8 cellular contexts compared by ENCODE assay signal in genomic region chr10:28533571-28534304, GRCh38. TPM values are rescaled to one million over a fixed set of nuclear protein-coding genes. Genes with fewer than 3 reads are reported as not detected.
DNase-seq lines count a peak whose midpoint lies in the region; ATAC-seq and TF ChIP-seq lines count a peak whose summit lies in the region.

No MANE protein-coding gene starts in this region.

- peak overlapping the region; percentile 82 for H3K27ac ChIP-seq in CD8-positive, alpha-beta memory T cell (ENCODE audit: low read depth, low read length)
- H3K27ac ChIP-seq in right lobe of liver = peak overlapping the region; percentile 95 to 98 (median 97)

- H3K9me3 ChIP-seq in CD8-positive, alpha-beta memory T cell (ENCODE audit: low read length) = no peaks in the 10 kb centered on the region
- H3K9me3 ChIP-seq in MG63 (no peaks in the 10 kb centered on the region), right lobe of liver (no peaks in the 10 kb centered on the region)

- H3K27ac Mint-ChIP-seq in CD8-positive, alpha-beta memory T cell = peak overlapping the region; percentile 65 to 99 (median 95)
- peak overlapping the region; percentile 100 for H3K27ac Mint-ChIP-seq in dendritic cell treated with granulocyte-macrophage colony-stimulating factor and Interleukin-4, amounts not matched to agents 40 ng/mL and 50 ng/mL, for 4 days

- WGBS in right lobe of liver (ENCODE audit: insufficient coverage, low coverage, low lambda C conversion rate, missing lambda C conversion rate) = 0% methylated on average over 12 of the region's 64 CpGs

- no peaks in the 10 kb centered on the region for H3K9me3 Mint-ChIP-seq in CD8-positive, alpha-beta memory T cell
- H3K9me3 Mint-ChIP-seq in dendritic cell treated with granulocyte-macrophage colony-stimulating factor and Interleukin-4, amounts not matched to agents 40 ng/mL and 50 ng/mL, for 4 days = no peaks in the 10 kb centered on the region

- intact Hi-C loops in dendritic cell treated with granulocyte-macrophage colony-stimulating factor and Interleukin-4, amounts not matched to agents 40 ng/mL and 50 ng/mL, for 4 days (cut with micrococcal nuclease) = loop anchor here (2.0 kb wide), 1 partner anchor 101 kb away; no protein-coding TSS in a partner anchor
- intact Hi-C loops in right lobe of liver (cut with DNase I) = loop anchor here in 1 of 2 donors (10.0 kb wide), 1 partner anchor 51 kb away; no protein-coding TSS in a partner anchor

- peak; percentile 56 to 79 (median 62) for DNase-seq in CD8-positive, alpha-beta memory T cell
- peak; percentile 62 for DNase-seq in MG63
- DNase-seq in activated CD4-positive, alpha-beta T cell treated with anti-CD3 and anti-CD28 coated beads, Interleukin-2, amount 50 U/mL, for 4 hours = peak; percentile 59 to 62
- DNase-seq in right lobe of liver = peak; percentile 80 to 83 (median 81)
- peak; percentile 72 for DNase-seq in stimulated activated CD4-positive, alpha-beta T cell treated with anti-CD3 and anti-CD28 coated beads, Interleukin-4, amount 100 ng/mL, for 1 hour
- no peak for DNase-seq in NCI-H226

- peaks cover 0 to 6% of the 10 kb centered on the region in 2 donors for H3K27me3 Mint-ChIP-seq in CD8-positive, alpha-beta memory T cell
- H3K27me3 Mint-ChIP-seq in dendritic cell treated with granulocyte-macrophage colony-stimulating factor and Interleukin-4, amounts not matched to agents 40 ng/mL and 50 ng/mL, for 4 days = no peaks in the 10 kb centered on the region

- H3K36me3 ChIP-seq in CD8-positive, alpha-beta memory T cell (ENCODE audit: insufficient read depth, low read length) = peaks cover 35% of the 10 kb centered on the region
- H3K36me3 ChIP-seq in MG63 = peaks cover 47% of the 10 kb centered on the region
- H3K36me3 ChIP-seq in right lobe of liver = peaks cover 0 to 37% (median 18%) of the 10 kb centered on the region in 4 donors

- peak overlapping the region; percentile 59 for H3K4me3 ChIP-seq in CD8-positive, alpha-beta memory T cell (ENCODE audit: low read length)
- H3K4me3 ChIP-seq in MG63 (peak overlapping the region; percentile 91), right lobe of liver (peak overlapping the region; percentile 86 to 92 (median 91))

- H3K4me1 Mint-ChIP-seq in CD8-positive, alpha-beta memory T cell = peaks cover 63 to 83% (median 78%) of the 10 kb centered on the region in 3 donors
- peaks cover 58% of the 10 kb centered on the region for H3K4me1 Mint-ChIP-seq in dendritic cell treated with granulocyte-macrophage colony-stimulating factor and Interleukin-4, amounts not matched to agents 40 ng/mL and 50 ng/mL, for 4 days (ENCODE audit: low read depth)

- CTCF ChIA-PET in CD8-positive, alpha-beta memory T cell (lab: Charles Lee) = interaction anchor here (2.9 kb wide), 1 partner anchor 9 kb away, joined by 7 read pairs; no protein-coding TSS in a partner anchor

- H3K4me3 Mint-ChIP-seq in CD8-positive, alpha-beta memory T cell = peak overlapping the region; percentile 93 to 99 (median 99)
- H3K4me3 Mint-ChIP-seq in dendritic cell treated with granulocyte-macrophage colony-stimulating factor and Interleukin-4, amounts not matched to agents 40 ng/mL and 50 ng/mL, for 4 days = peak overlapping the region; percentile 99

- H3K36me3 Mint-ChIP-seq in CD8-positive, alpha-beta memory T cell = peaks cover 7 to 62% (median 17%) of the 10 kb centered on the region in 3 donors
- peaks cover 93% of the 10 kb centered on the region for H3K36me3 Mint-ChIP-seq in dendritic cell treated with granulocyte-macrophage colony-stimulating factor and Interleukin-4, amounts not matched to agents 40 ng/mL and 50 ng/mL, for 4 days (ENCODE audit: low read depth)

- TF ChIP-seq POLR2A in right lobe of liver (IDR thresholded peaks at IDR 0.05) = no peak

- peaks cover 50% of the 10 kb centered on the region for H3K4me1 ChIP-seq in CD8-positive, alpha-beta memory T cell (ENCODE audit: insufficient read depth, low read length)
- peaks cover 0 to 15% (median 0%) of the 10 kb centered on the region in 4 donors for H3K4me1 ChIP-seq in right lobe of liver

- no peaks in the 10 kb centered on the region for H3K27me3 ChIP-seq in CD8-positive, alpha-beta memory T cell (ENCODE audit: insufficient read depth, low read length, poor library complexity, severe bottlenecking)
- H3K27me3 ChIP-seq in MG63 (no peaks in the 10 kb centered on the region; the same call in 1 of the 2 replicates), right lobe of liver (no peaks in the 10 kb centered on the region)

- POLR2A ChIA-PET in CD8-positive, alpha-beta memory T cell (lab: Charles Lee) = interaction anchor here (0.7 to 1.5 kb wide), 4 partner anchors 10 to 1029 kb away, joined by 3 to 7 read pairs (median 5); partner anchors contain the start of gene MPP7

- no peak for TF ChIP-seq CTCF in right lobe of liver (IDR thresholded peaks at IDR 0.05)

- ATAC-seq in GM21717 (IDR thresholded peaks at IDR 0.05; ENCODE audit: unreplicated experiment) (peak; percentile 15), right lobe of liver (peak; percentile 14 to 34 (median 21))

RNA-seq across cellular contexts. Expression of gene WAC, which starts 0.8 kb away (rescaled TPM):
- 100 to 1,000 TPM; 134 to 142 TPM for total RNA-seq in CD8-positive, alpha-beta memory T cell
- 119 TPM for polyA plus RNA-seq in CD8-positive, alpha-beta memory T cell
- total RNA-seq in MG63 (2014; rRNA removed; shearing (Covaris generic); ENCODE audit: low replicate concordance) = 32.6 and 37.0 TPM in 2 replicates
- total RNA-seq in right lobe of liver = 10 to 100 TPM; 34.3 to 52.4 (median 48.9) TPM
